Comparison of ENCODE assay signal across 8 cellular contexts in genomic region chr1:67053785-67054759, GRCh38. TPM values are rescaled to one million over a fixed set of nuclear protein-coding genes. Genes with fewer than 3 reads are reported as not detected.
DNase-seq lines count a peak whose midpoint lies in the region; ATAC-seq and TF ChIP-seq lines count a peak whose summit lies in the region.

TSS of gene SLC35D1 (minus strand) at chr1:67054148. CDS start at chr1:67054013, 135 bp downstream.

- H3K27ac Mint-ChIP-seq in activated CD4-positive, alpha-beta T cell treated with anti-CD3 and anti-CD28 coated beads for 36 hours = peak within 1 kb of the TSS; percentile 91

- peaks cover 16% of the 10 kb centered on the region for H3K36me3 Mint-ChIP-seq in activated CD4-positive, alpha-beta T cell treated with anti-CD3 and anti-CD28 coated beads for 36 hours (ENCODE audit: low read depth)

- POLR2A ChIA-PET in activated CD4-positive, alpha-beta T cell treated with anti-CD3 and anti-CD28 coated beads for 36 hours (lab: Charles Lee) = interaction anchor here (0.6 to 0.7 kb wide), 3 partner anchors 97 to 157 kb away, joined by 3 to 6 read pairs (median 5); no protein-coding TSS in a partner anchor

- DNase-seq in Ammon's horn (ENCODE audit: low spot score) (peak; percentile 87), NCI-H460 (ENCODE audit: extremely low read depth, low read depth) (no peak), choroid plexus epithelial cell (ENCODE audit: low read depth) (peak; percentile 52), left colon (peak; percentile 81 to 88)
- peak; percentile 77 for DNase-seq in activated CD4-positive, alpha-beta T cell treated with anti-CD3 and anti-CD28 coated beads for 36 hours
- peak; percentile 78 to 84 for DNase-seq in stimulated activated CD4-positive, alpha-beta T cell treated with anti-CD3 and anti-CD28 coated beads, Interleukin-2, amount 100 ng/mL, for 24 hours

- no peaks in the 10 kb centered on the region for H3K9me3 Mint-ChIP-seq in activated CD4-positive, alpha-beta T cell treated with anti-CD3 and anti-CD28 coated beads for 36 hours (ENCODE audit: low read depth)

- peak within 1 kb of the TSS; percentile 79 for H3K4me3 Mint-ChIP-seq in activated CD4-positive, alpha-beta T cell treated with anti-CD3 and anti-CD28 coated beads for 36 hours

- peaks cover 5% of the 10 kb centered on the region for H3K27me3 Mint-ChIP-seq in activated CD4-positive, alpha-beta T cell treated with anti-CD3 and anti-CD28 coated beads for 36 hours

- no peak for TF ChIP-seq CTCF in choroid plexus epithelial cell (conservative IDR thresholded peaks at IDR 0.05; ENCODE audit: low read depth, low read length)

- peaks cover 26% of the 10 kb centered on the region for H3K4me1 Mint-ChIP-seq in activated CD4-positive, alpha-beta T cell treated with anti-CD3 and anti-CD28 coated beads for 36 hours

- CTCF ChIA-PET in activated CD4-positive, alpha-beta T cell treated with anti-CD3 and anti-CD28 coated beads for 36 hours (lab: Charles Lee) = interaction anchor here (0.7 to 5.6 kb wide), 5 partner anchors 30 to 159 kb away, joined by 3 to 22 read pairs (median 4); no protein-coding TSS in a partner anchor

- intact Hi-C loops in activated CD4-positive, alpha-beta T cell treated with anti-CD3 and anti-CD28 coated beads for 36 hours (cut with DNase I, micrococcal nuclease) = loop anchor here (2.0 to 5.0 kb wide), 8 partner anchors 93 to 633 kb away; partner anchors contain the start of genes SERBP1 (in 2 of the 2), DNAI4 (in 1 of the 2) and MIER1 (in 1 of the 2)
- intact Hi-C loops in left colon (cut with DNase I, micrococcal nuclease) = loop anchor here in 1 of 2 donors (10.0 kb wide), 1 partner anchor 59 kb away; no protein-coding TSS in a partner anchor

- peak; percentile 78 for ATAC-seq in GM19035 (IDR thresholded peaks at IDR 0.05; ENCODE audit: unreplicated experiment)
- ATAC-seq in HG03342 (IDR thresholded peaks at IDR 0.05; ENCODE audit: unreplicated experiment) = peak; percentile 84
- peak; percentile 79 for ATAC-seq in activated CD4-positive, alpha-beta T cell treated with anti-CD3 and anti-CD28 coated beads for 36 hours
- peak; percentile 89 for ATAC-seq in left colon

- peak within 1 kb of the TSS; percentile 88 for H3K4me3 ChIP-seq in choroid plexus epithelial cell (ENCODE audit: low read depth, low read length)

RNA-seq across cellular contexts. Expression of gene SLC35D1, which starts in this region (rescaled TPM):
- total RNA-seq in NCI-H460 (2014; rRNA removed; shearing (Covaris generic)) = 9.3 and 10.1 TPM in 2 replicates
- polyA plus RNA-seq in NCI-H460 (2014; cell fraction: nucleus; rRNA removed) = 5.0 and 5.9 TPM in 2 replicates
- total RNA-seq in activated CD4-positive, alpha-beta T cell treated with anti-CD3 and anti-CD28 coated beads for 36 hours = 10 to 100 TPM in 1 of 2 experiments, 1 to 10 TPM in 1; 8.7 to 10.3 TPM
- 10 to 100 TPM; 77.5 to 82.7 TPM for total RNA-seq in left colon
